17 cellular contexts compared by ENCODE assay signal in genomic region chr14:104292084-104292970, GRCh38.
A peak's percentile ranks its signal among the peaks of the same experiment; 100 is the strongest.
DNase-seq lines count a peak whose midpoint lies in the region; ATAC-seq and TF ChIP-seq lines count a peak whose summit lies in the region.
"Had no signal": no experiment of that assay in that cellular context is flagged by ENCODE, and none has a peak within 500 bp of the region (broad histone marks: within the 10 kb centered on the region; RNA-seq: fewer than 3 reads in every experiment).

No MANE protein-coding gene starts in this region.

- no peaks in the 10 kb centered on the region for H3K36me3 ChIP-seq in BE2C
- H3K36me3 ChIP-seq in H7 (replicated peaks; ENCODE audit: control insufficient read depth, insufficient read depth, low read length): no peaks in the 10 kb centered on the region
- H3K36me3 ChIP-seq in endodermal cell (ENCODE audit: control insufficient read depth, insufficient read depth, low read length): no peaks in the 10 kb centered on the region
- no peaks in the 10 kb centered on the region for H3K36me3 ChIP-seq in left lung
- H3K36me3 ChIP-seq: colonic mucosa, thyroid gland had no signal

- H3K9ac ChIP-seq in endodermal cell (ENCODE audit: extremely low read depth, low read length, poor library complexity, severe bottlenecking): no peak overlapping the region
- H3K9ac ChIP-seq: KMS-11 had no signal

- H3K9me3 ChIP-seq in BE2C: no peaks in the 10 kb centered on the region
- H3K9me3 ChIP-seq in endodermal cell (ENCODE audit: control insufficient read depth, low read length): no peaks in the 10 kb centered on the region
- no peaks in the 10 kb centered on the region for H3K9me3 ChIP-seq in left lung
- H3K9me3 ChIP-seq: colonic mucosa, thyroid gland had no signal

- TF ChIP-seq CTCF in BE2C (IDR thresholded peaks at IDR 0.05; ENCODE audit: low read depth, low read length) (no peak), endodermal cell (conservative IDR thresholded peaks at IDR 0.05) (no peak), left lung (IDR thresholded peaks at IDR 0.05) (no peak), GM10266 (IDR thresholded peaks at IDR 0.05; ENCODE audit: control insufficient read depth, insufficient read depth, low read depth, missing control alignments) (no peak)

- WGBS in endodermal cell (ENCODE audit: insufficient coverage in 1 of 2, insufficient read length in 1 of 2), 2 experiments: 76 to 77% methylated on average over 14 to 22 of the region's 28 CpGs

- no peak for ATAC-seq in left lung

- no peak overlapping the region for H3K4me3 Mint-ChIP-seq in endodermal cell
- H3K4me3 Mint-ChIP-seq: activated CD4-positive, alpha-beta T cell treated with anti-CD3 and anti-CD28 coated beads, Interleukin-2, amount 10 ng/mL, durations not matched to agents 7 days and 5 days; CD8-positive, alpha-beta memory T cell had no signal

- no peaks in the 10 kb centered on the region for H3K27me3 Mint-ChIP-seq in endodermal cell (ENCODE audit: insufficient read depth)
- H3K27me3 Mint-ChIP-seq: activated CD4-positive, alpha-beta T cell treated with anti-CD3 and anti-CD28 coated beads, Interleukin-2, amount 10 ng/mL, durations not matched to agents 7 days and 5 days had no signal

- H3K4me1 Mint-ChIP-seq in endodermal cell: peaks cover 28% of the 10 kb centered on the region
- H3K4me1 Mint-ChIP-seq: activated CD4-positive, alpha-beta T cell treated with anti-CD3 and anti-CD28 coated beads, Interleukin-2, amount 10 ng/mL, durations not matched to agents 7 days and 5 days; CD8-positive, alpha-beta memory T cell had no signal

- no peak overlapping the region for H3K27ac ChIP-seq in endodermal cell (ENCODE audit: low read depth, low read length)
- H3K27ac ChIP-seq in left lung: no peak overlapping the region
- H3K27ac ChIP-seq: colonic mucosa, KMS-11, thyroid gland had no signal

- peaks cover 3% of the 10 kb centered on the region for H3K9me3 Mint-ChIP-seq in endodermal cell
- H3K9me3 Mint-ChIP-seq: CD8-positive, alpha-beta memory T cell had no signal

- no peak overlapping the region for H3K27ac Mint-ChIP-seq in endodermal cell
- H3K27ac Mint-ChIP-seq: activated CD4-positive, alpha-beta T cell treated with anti-CD3 and anti-CD28 coated beads, Interleukin-2, amount 10 ng/mL, durations not matched to agents 7 days and 5 days; CD8-positive, alpha-beta memory T cell had no signal

- no peaks in the 10 kb centered on the region for H3K36me3 Mint-ChIP-seq in endodermal cell (ENCODE audit: low read depth)
- H3K36me3 Mint-ChIP-seq: CD8-positive, alpha-beta memory T cell had no signal

- H3K27me3 ChIP-seq in BE2C (no peaks in the 10 kb centered on the region), H7 (ENCODE audit: control insufficient read depth, insufficient read depth, low read length) (no peaks in the 10 kb centered on the region), endodermal cell (ENCODE audit: control insufficient read depth, insufficient read depth, low read length, poor library complexity, severe bottlenecking) (no peaks in the 10 kb centered on the region), left lung (peaks cover 0 to 49% of the 10 kb centered on the region in 2 donors)
- H3K27me3 ChIP-seq: colonic mucosa, thyroid gland had no signal

- intact Hi-C loops in left lung (cut with DNase I): no loop called here

- no peak overlapping the region for H3K4me3 ChIP-seq in BE2C (ENCODE audit: low read depth, low read length)
- H3K4me3 ChIP-seq in H7 (ENCODE audit: insufficient read depth, low read depth, low read length): no peak overlapping the region
- H3K4me3 ChIP-seq in endodermal cell (ENCODE audit: low read length): no peak overlapping the region
- H3K4me3 ChIP-seq in left lung: no peak overlapping the region
- H3K4me3 ChIP-seq: colonic mucosa, thyroid gland had no signal

- H3K4me1 ChIP-seq in BE2C (peaks cover 61% of the 10 kb centered on the region), endodermal cell (ENCODE audit: control insufficient read depth, insufficient read depth, low read length) (peaks cover 2% of the 10 kb centered on the region), left lung (no peaks in the 10 kb centered on the region)
- H3K4me1 ChIP-seq: thyroid gland had no signal

- DNase-seq in BE2C (peak; percentile 20), H7 (peak; percentile 82), endodermal cell (peak; percentile 63), left lung (peak; percentile 24 to 66), HuH-7 (ENCODE audit: low spot score) (no peak), GM10266 (ENCODE audit: extremely low spot score) (no peak), NCI-H510A (lab: John Stamatoyannopoulos, UW) (no peak), DMS153 (lab: John Stamatoyannopoulos, UW) (no peak)
- DNase-seq: activated CD4-positive, alpha-beta T cell treated with anti-CD3 and anti-CD28 coated beads, Interleukin-2, amount 10 ng/mL, durations not matched to agents 7 days and 5 days; colonic mucosa; DND-41; MV-4-11; NCI-H2029 treated with DMSO at 0.1 percent for 48 hours; stimulated activated naive CD4-positive, alpha-beta T cell treated with Interleukin-2 at 50 U/mL for 16 hours; thyroid gland had no signal

Comparison
In these comparisons a context has a peak if more than half of its experiments do, and no peak if none do; other contexts are left out.
1. DNase-seq: peak in BE2C (single experiment), H7 (single experiment), endodermal cell (single experiment) and left lung (2 of 2); none in HuH-7 (single experiment), GM10266 (single experiment), NCI-H510A (single experiment) and DMS153 (single experiment).